8 cellular contexts compared by ENCODE assay signal in the genomic region with DNA sequence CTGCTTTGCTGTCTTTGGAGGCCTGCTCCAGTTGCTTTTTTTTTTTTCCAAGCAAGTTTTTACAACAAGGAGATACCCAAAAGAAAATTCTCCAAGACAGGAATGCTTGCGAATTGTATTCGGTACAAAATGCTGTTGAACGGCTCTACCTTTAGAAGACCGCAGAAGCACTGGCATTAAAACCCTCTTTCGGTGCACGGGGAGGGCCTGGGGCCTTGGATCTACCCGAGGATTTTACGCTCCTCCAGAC. TPM values are rescaled to one million over a fixed set of nuclear protein-coding genes. Genes with fewer than 3 reads are reported as not detected.
A peak's percentile ranks its signal among the peaks of the same experiment; 100 is the strongest.
DNase-seq lines count a peak whose midpoint lies in the region; ATAC-seq and TF ChIP-seq lines count a peak whose summit lies in the region.

No MANE protein-coding gene starts in this region.

- DNase-seq in AG09309 (ENCODE audit: low read depth) (no peak), SW 1271 (lab: John Stamatoyannopoulos, UW) (no peak), GM19238 (ENCODE audit: insufficient read length, low spot score) (no peak), LoVo (ENCODE audit: low spot score) (no peak)
- no peak for DNase-seq in central memory CD8-positive, alpha-beta T cell (ENCODE audit: low spot score in 2 of 2)
- DNase-seq in activated CD4-positive, alpha-beta T cell treated with anti-CD3 and anti-CD28 coated beads for 48 hours = no peak

- H3K9me3 ChIP-seq in muscle layer of duodenum (ENCODE audit: control insufficient read depth in 1 of 2, low read length in 2 of 2) = no peaks in the 10 kb centered on the region

- H3K27me3 ChIP-seq in muscle layer of duodenum (ENCODE audit: low read depth, low read length) = no peaks in the 10 kb centered on the region

- H3K4me1 ChIP-seq in muscle layer of duodenum (ENCODE audit: control insufficient read depth in 1 of 2, insufficient read depth in 2 of 2, low read length in 2 of 2) = peaks cover 7 to 31% of the 10 kb centered on the region in 2 donors

- no peaks in the 10 kb centered on the region for H3K36me3 Mint-ChIP-seq in IgD-negative memory B cell
- peaks cover 23% of the 10 kb centered on the region for H3K36me3 Mint-ChIP-seq in central memory CD8-positive, alpha-beta T cell (ENCODE audit: insufficient read depth)

- H3K27ac Mint-ChIP-seq in IgD-negative memory B cell = peak overlapping the region; percentile 6 to 68 (median 47)
- H3K27ac Mint-ChIP-seq in central memory CD8-positive, alpha-beta T cell (ENCODE audit: low read depth) = peak overlapping the region; percentile 92

- no peaks in the 10 kb centered on the region for H3K9me3 Mint-ChIP-seq in IgD-negative memory B cell
- no peaks in the 10 kb centered on the region for H3K9me3 Mint-ChIP-seq in central memory CD8-positive, alpha-beta T cell

- H3K4me1 Mint-ChIP-seq in IgD-negative memory B cell = peaks cover 27 to 33% (median 29%) of the 10 kb centered on the region in 3 donors
- peaks cover 46% of the 10 kb centered on the region for H3K4me1 Mint-ChIP-seq in central memory CD8-positive, alpha-beta T cell

- H3K36me3 ChIP-seq in muscle layer of duodenum (ENCODE audit: control insufficient read depth in 1 of 2, insufficient read depth in 2 of 2, low read length in 2 of 2) = peaks cover 0 to 4% of the 10 kb centered on the region in 2 donors

- peak overlapping the region; percentile 80 to 97 (median 90) for H3K4me3 Mint-ChIP-seq in IgD-negative memory B cell
- H3K4me3 Mint-ChIP-seq in central memory CD8-positive, alpha-beta T cell = peak overlapping the region; percentile 87

- TF ChIP-seq CTCF in AG09309 (IDR thresholded peaks at IDR 0.05; ENCODE audit: control insufficient read depth, insufficient read depth, low read depth, low read length, missing control alignments) = no peak

- no peak for ATAC-seq in central memory CD8-positive, alpha-beta T cell (replicated peaks; ENCODE audit: extremely low read depth, poor library complexity, severe bottlenecking)

- H3K4me3 ChIP-seq in AG09309 (ENCODE audit: control insufficient read depth, low read depth, low read length) (peak overlapping the region; percentile 64), muscle layer of duodenum (ENCODE audit: low read depth in 1 of 2, low read length in 2 of 2) (peak overlapping the region; percentile 68 to 98)

- peak overlapping the region; percentile 56 for H3K27ac ChIP-seq in muscle layer of duodenum (ENCODE audit: low read length)

- peaks cover 9% of the 10 kb centered on the region for H3K27me3 Mint-ChIP-seq in IgD-negative memory B cell
- H3K27me3 Mint-ChIP-seq in central memory CD8-positive, alpha-beta T cell = no peaks in the 10 kb centered on the region

RNA-seq across cellular contexts. Expression of a gene that starts 1.3 kb away (rescaled TPM):
- polyA plus RNA-seq in IgD-negative memory B cell = 42.7 TPM
